ENCODE assay signal across 16 cellular contexts in the genomic region with DNA sequence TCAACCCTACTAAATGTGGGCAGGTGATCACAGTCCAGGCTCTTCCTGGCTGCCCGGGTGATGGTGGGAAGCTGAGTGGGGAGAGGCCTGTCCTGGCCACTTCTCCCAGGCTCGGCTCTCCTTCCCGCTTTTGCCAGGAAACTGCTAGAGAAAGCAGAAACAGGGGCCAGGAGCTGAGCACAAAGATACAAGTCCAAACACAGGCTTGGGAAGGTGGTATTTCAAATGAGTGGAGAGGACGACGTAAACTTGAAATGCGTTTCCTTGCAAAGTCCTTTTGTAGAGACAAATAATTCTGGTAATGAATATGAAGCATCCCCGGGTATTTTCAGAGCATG.
DNase-seq lines count a peak whose midpoint lies in the region; ATAC-seq and TF ChIP-seq lines count a peak whose summit lies in the region.
"Had no signal": no experiment of that assay in that cellular context is flagged by ENCODE, and none has a peak within 500 bp of the region (broad histone marks: within the 10 kb centered on the region; RNA-seq: fewer than 3 reads in every experiment).

No MANE protein-coding gene starts in this region.

- H3K27me3 ChIP-seq in prostate gland (replicated peaks; ENCODE audit: insufficient read depth): no peaks in the 10 kb centered on the region
- H3K27me3 ChIP-seq: BLaER1 treated with 17β-estradiol and CSF1 and Interleukin-3, amounts not matched to agents 10 nM and 100 nM; neural progenitor cell had no signal

- intact Hi-C loops in prostate gland (cut with DNase I): no loop called here

- H3K27ac Mint-ChIP-seq in T-helper 2 cell treated with Interferon-gamma antibody and Interleukin-4, amounts not matched to agents 5 μg/mL and 100 μg/mL, for 36 hours: peak overlapping the region; percentile 49
- no peak overlapping the region for H3K27ac Mint-ChIP-seq in activated T-helper 17 cell treated with anti-CD3 and anti-CD28 coated beads, Interleukin-2, amount 50 U/mL, for 72 hours
- H3K27ac Mint-ChIP-seq in memory B cell: no peak overlapping the region
- H3K27ac Mint-ChIP-seq: neural progenitor cell had no signal

- H3K4me3 ChIP-seq in prostate gland: no peak overlapping the region
- H3K4me3 ChIP-seq: BLaER1 treated with 17β-estradiol and CSF1 and Interleukin-3, amounts not matched to agents 10 nM and 100 nM; neural progenitor cell had no signal

- TF ChIP-seq POLR2A in prostate gland (IDR thresholded peaks at IDR 0.05): no peak

- peaks cover 52% of the 10 kb centered on the region for H3K36me3 Mint-ChIP-seq in T-helper 2 cell treated with Interferon-gamma antibody and Interleukin-4, amounts not matched to agents 5 μg/mL and 100 μg/mL, for 36 hours (ENCODE audit: low read depth)
- peaks cover 15% of the 10 kb centered on the region for H3K36me3 Mint-ChIP-seq in activated T-helper 17 cell treated with anti-CD3 and anti-CD28 coated beads, Interleukin-2, amount 50 U/mL, for 72 hours (ENCODE audit: low read depth)
- peaks cover 13% of the 10 kb centered on the region for H3K36me3 Mint-ChIP-seq in memory B cell
- H3K36me3 Mint-ChIP-seq: neural progenitor cell had no signal

- H3K9me3 Mint-ChIP-seq in T-helper 2 cell treated with Interferon-gamma antibody and Interleukin-4, amounts not matched to agents 5 μg/mL and 100 μg/mL, for 36 hours: no peaks in the 10 kb centered on the region
- H3K9me3 Mint-ChIP-seq in activated T-helper 17 cell treated with anti-CD3 and anti-CD28 coated beads, Interleukin-2, amount 50 U/mL, for 72 hours: no peaks in the 10 kb centered on the region
- peaks cover 1% of the 10 kb centered on the region for H3K9me3 Mint-ChIP-seq in memory B cell
- H3K9me3 Mint-ChIP-seq: neural progenitor cell had no signal

- peak; percentile 0 for ATAC-seq in activated T-helper 17 cell treated with anti-CD3 and anti-CD28 coated beads, Interleukin-2, amount 50 U/mL, for 72 hours (replicated peaks)
- ATAC-seq in memory B cell (ENCODE audit: low read depth) (no peak), HG03097 (IDR thresholded peaks at IDR 0.05; ENCODE audit: low FRiP score, unreplicated experiment) (no peak)
- ATAC-seq: left colon had no signal

- WGBS in prostate gland: 63% methylated on average over 7 of the region's 7 CpGs

- no peaks in the 10 kb centered on the region for H3K9me3 ChIP-seq in prostate gland
- H3K9me3 ChIP-seq: BLaER1 treated with 17β-estradiol and CSF1 and Interleukin-3, amounts not matched to agents 10 nM and 100 nM had no signal

- no peak for DNase-seq in T-helper 2 cell treated with Interferon-gamma antibody and Interleukin-4, amounts not matched to agents 5 μg/mL and 100 μg/mL, for 36 hours (ENCODE audit: low spot score)
- DNase-seq in T-helper 2 cell: no peak
- no peak for DNase-seq in memory B cell (ENCODE audit: low spot score in 2 of 2)
- DNase-seq in ureter (ENCODE audit: low spot score): no peak
- no peak for DNase-seq in NCI-H524 treated with DMSO at 0.1 percent for 48 hours (lab: John Stamatoyannopoulos, UW)
- DNase-seq in prostate gland (ENCODE audit: low spot score): no peak
- DNase-seq: activated CD8-positive, alpha-beta memory T cell treated with anti-CD3 and anti-CD28 coated beads, Interleukin-2, amount 50 U/mL, for 48 hours; activated naive CD4-positive, alpha-beta T cell; left colon; NCI-H1930; NCI-H226 had no signal

- no peaks in the 10 kb centered on the region for H3K36me3 ChIP-seq in prostate gland
- H3K36me3 ChIP-seq: neural progenitor cell had no signal

- no peak for TF ChIP-seq CTCF in prostate gland (IDR thresholded peaks at IDR 0.05)

- H3K27ac ChIP-seq in prostate gland: no peak overlapping the region
- H3K27ac ChIP-seq: BLaER1 treated with 17β-estradiol and CSF1 and Interleukin-3, amounts not matched to agents 10 nM and 100 nM; KMS-11; neural progenitor cell had no signal

- no peaks in the 10 kb centered on the region for H3K4me1 ChIP-seq in prostate gland (replicated peaks)
- H3K4me1 ChIP-seq: neural progenitor cell had no signal

- H3K4me3 Mint-ChIP-seq in T-helper 2 cell treated with Interferon-gamma antibody and Interleukin-4, amounts not matched to agents 5 μg/mL and 100 μg/mL, for 36 hours: no peak overlapping the region
- H3K4me3 Mint-ChIP-seq in activated T-helper 17 cell treated with anti-CD3 and anti-CD28 coated beads, Interleukin-2, amount 50 U/mL, for 72 hours: no peak overlapping the region
- H3K4me3 Mint-ChIP-seq in memory B cell: peak overlapping the region; percentile 48
- H3K4me3 Mint-ChIP-seq: neural progenitor cell had no signal

- peaks cover 55% of the 10 kb centered on the region for H3K4me1 Mint-ChIP-seq in T-helper 2 cell treated with Interferon-gamma antibody and Interleukin-4, amounts not matched to agents 5 μg/mL and 100 μg/mL, for 36 hours (ENCODE audit: low read depth)
- peaks cover 38% of the 10 kb centered on the region for H3K4me1 Mint-ChIP-seq in activated T-helper 17 cell treated with anti-CD3 and anti-CD28 coated beads, Interleukin-2, amount 50 U/mL, for 72 hours
- H3K4me1 Mint-ChIP-seq in memory B cell: peaks cover 44% of the 10 kb centered on the region
- H3K4me1 Mint-ChIP-seq: neural progenitor cell had no signal

- H3K27me3 Mint-ChIP-seq in T-helper 2 cell treated with Interferon-gamma antibody and Interleukin-4, amounts not matched to agents 5 μg/mL and 100 μg/mL, for 36 hours (ENCODE audit: low read depth): no peaks in the 10 kb centered on the region
- H3K27me3 Mint-ChIP-seq in activated T-helper 17 cell treated with anti-CD3 and anti-CD28 coated beads, Interleukin-2, amount 50 U/mL, for 72 hours: no peaks in the 10 kb centered on the region
- no peaks in the 10 kb centered on the region for H3K27me3 Mint-ChIP-seq in memory B cell
